25 cellular contexts compared by ENCODE assay signal in the genomic region with DNA sequence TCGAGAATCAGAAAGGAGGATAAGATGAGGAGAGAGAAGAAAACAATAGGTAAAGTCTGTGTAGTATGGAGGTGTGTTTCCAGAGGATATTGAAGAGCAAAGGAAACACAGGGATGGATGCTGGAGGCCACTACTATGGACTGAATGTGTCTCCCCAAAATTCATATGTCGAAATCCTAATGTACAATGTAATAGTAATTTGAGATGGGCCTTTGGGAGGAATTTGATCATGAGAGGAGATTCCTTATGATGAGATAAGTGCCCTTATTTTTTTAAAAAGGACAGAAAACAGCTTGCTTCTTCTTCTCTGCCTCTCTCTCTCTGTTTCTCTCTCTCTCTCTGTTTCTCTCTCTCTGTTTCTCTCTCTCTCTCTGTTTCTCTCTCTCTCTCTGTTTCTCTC.
DNase-seq lines count a peak whose midpoint lies in the region; ATAC-seq and TF ChIP-seq lines count a peak whose summit lies in the region.
"Had no signal": no experiment of that assay in that cellular context is flagged by ENCODE, and none has a peak within 500 bp of the region (broad histone marks: within the 10 kb centered on the region; RNA-seq: fewer than 3 reads in every experiment).

No MANE protein-coding gene starts in this region.

- peaks cover 67% of the 10 kb centered on the region for H3K4me1 Mint-ChIP-seq in nephron
- H3K4me1 Mint-ChIP-seq: activated CD4-positive, alpha-beta memory T cell treated with anti-CD3 and anti-CD28 coated beads, Interleukin-2, amount 10 ng/mL, durations not matched to agents 7 days and 5 days; H9 had no signal

- peak overlapping the region; percentile 79 to 96 (median 89) for H3K27ac Mint-ChIP-seq in nephron
- H3K27ac Mint-ChIP-seq: activated CD4-positive, alpha-beta memory T cell treated with anti-CD3 and anti-CD28 coated beads, Interleukin-2, amount 10 ng/mL, durations not matched to agents 7 days and 5 days; activated naive CD8-positive, alpha-beta T cell; activated T-helper 2 cell treated with anti-CD3 and anti-CD28 coated beads, Interferon-gamma antibody, Interleukin-2, Interleukin-4, amounts not matched to agents 10 μg/mL and 5 μg/mL and 100 μg/mL, durations not matched to agents 14 hours and 24 hours and 36 hours had no signal

- H3K27ac ChIP-seq in SJCRH30: peak overlapping the region; percentile 84
- H3K27ac ChIP-seq: HL-60, neutrophil, RWPE1 had no signal

- H3K9me3 Mint-ChIP-seq in nephron: peaks cover 7% of the 10 kb centered on the region
- H3K9me3 Mint-ChIP-seq: H9 had no signal

- H3K4me3 ChIP-seq in SJCRH30: no peak overlapping the region
- H3K4me3 ChIP-seq: ascending aorta, suprapubic skin had no signal

- no peak for ATAC-seq in GM18868 (IDR thresholded peaks at IDR 0.05; ENCODE audit: unreplicated experiment)

- DNase-seq in EL (peak; percentile 49), SJCRH30 (no peak), fibroblast of gingiva (ENCODE audit: low read depth) (peak; percentile 59), NCI-H1105 (lab: John Stamatoyannopoulos, UW) (no peak), GM13976 (ENCODE audit: low spot score) (no peak), HEK293T (ENCODE audit: extremely low spot score) (no peak)
- DNase-seq: activated CD4-positive, alpha-beta memory T cell treated with anti-CD3 and anti-CD28 coated beads, Interleukin-2, amount 10 ng/mL, durations not matched to agents 7 days and 5 days; glutamatergic neuron; H9; NCI-H1092 treated with DMSO at 0.1 percent for 48 hours; NCI-H2029 treated with DMSO at 0.1 percent for 48 hours; NCI-H226; NCI-H748 treated with DMSO at 0.1 percent for 48 hours; small intestine; stimulated activated CD4-positive, alpha-beta T cell treated with anti-CD3 and anti-CD28 coated beads, Interleukin-2, amount 100 ng/mL, for 24 hours; T1000 had no signal

- H3K4me3 Mint-ChIP-seq in nephron: peak overlapping the region in 2 of 3 experiments; percentile 1 to 44
- H3K4me3 Mint-ChIP-seq: activated CD4-positive, alpha-beta memory T cell treated with anti-CD3 and anti-CD28 coated beads, Interleukin-2, amount 10 ng/mL, durations not matched to agents 7 days and 5 days; activated naive CD8-positive, alpha-beta T cell; H9 had no signal

- POLR2A ChIA-PET in HEK293T (lab: Yijun Ruan, JAX): no interaction called here

- H3K36me3 Mint-ChIP-seq in nephron (ENCODE audit: low read depth): no peaks in the 10 kb centered on the region
- H3K36me3 Mint-ChIP-seq: activated naive CD8-positive, alpha-beta T cell had no signal

- H3K27me3 Mint-ChIP-seq in nephron (ENCODE audit: low read depth): no peaks in the 10 kb centered on the region
- H3K27me3 Mint-ChIP-seq: activated CD4-positive, alpha-beta memory T cell treated with anti-CD3 and anti-CD28 coated beads, Interleukin-2, amount 10 ng/mL, durations not matched to agents 7 days and 5 days had no signal

- H3K27me3 ChIP-seq in SJCRH30: no peaks in the 10 kb centered on the region
- H3K27me3 ChIP-seq: ascending aorta, neutrophil, suprapubic skin had no signal

- H3K9me3 ChIP-seq in SJCRH30 (replicated peaks): peaks cover 4% of the 10 kb centered on the region
- H3K9me3 ChIP-seq: ascending aorta, neutrophil, suprapubic skin had no signal

- in situ Hi-C loops in GM13976 (cut with MboI; ENCODE audit: low sequenced_read_pairs, unreplicated experiment): no loop called here

- CTCF ChIA-PET in HEK293T (lab: Yijun Ruan, JAX): no interaction called here

- H3K36me3 ChIP-seq in SJCRH30: no peaks in the 10 kb centered on the region
- H3K36me3 ChIP-seq: ascending aorta, neutrophil, suprapubic skin had no signal

- peaks cover 56% of the 10 kb centered on the region for H3K4me1 ChIP-seq in SJCRH30

- TF ChIP-seq CTCF in nephron (IDR thresholded peaks at IDR 0.05; ENCODE audit: unreplicated experiment in 3 of 3) (no peak), GM13976 (IDR thresholded peaks at IDR 0.05; ENCODE audit: borderline replicate concordance, control extremely low read depth, extremely low read depth, insufficient read depth, missing control alignments) (no peak)

TF ChIP-seq in HEK293T, 16 proteins besides CTCF, POLR2A, EP300 and RAD21:
- no peak for TF ChIP-seq HDGF (IDR thresholded peaks at IDR 0.05; ENCODE audit: borderline replicate concordance)

Comparison
In these comparisons a context has a peak if more than half of its experiments do, and no peak if none do; other contexts are left out.
1. DNase-seq: peak in EL (single experiment) and fibroblast of gingiva (single experiment); none in SJCRH30 (0 of 2), NCI-H1105 (single experiment), GM13976 (single experiment) and HEK293T (single experiment).